ENCODE assay signal across 18 cellular contexts in genomic region chr15:98870788-98871187, GRCh38.
DNase-seq lines count a peak whose midpoint lies in the region; ATAC-seq and TF ChIP-seq lines count a peak whose summit lies in the region.
"Had no signal": no experiment of that assay in that cellular context is flagged by ENCODE, and none has a peak within 500 bp of the region (broad histone marks: within the 10 kb centered on the region; RNA-seq: fewer than 3 reads in every experiment).

No MANE protein-coding gene starts in this region.

- POLR2A ChIA-PET in Panc1 (lab: Charles Lee) = no interaction called here
- POLR2A ChIA-PET in PC-3 (lab: Charles Lee; ENCODE audit: unreplicated experiment) = no interaction called here

- H3K36me3 ChIP-seq in Panc1 (ENCODE audit: control insufficient read depth, insufficient read depth, low read length) (no peaks in the 10 kb centered on the region), skeletal muscle tissue (ENCODE audit: control insufficient read depth in 3 of 3, insufficient read depth in 3 of 3, low read length in 3 of 3) (no peaks in the 10 kb centered on the region), PC-3 (ENCODE audit: low read depth, low read length) (no peaks in the 10 kb centered on the region)

- CTCF ChIA-PET in Panc1 (lab: Charles Lee) (no interaction called here), PC-3 (lab: Charles Lee) (no interaction called here)

- peaks cover 22% of the 10 kb centered on the region for H3K79me2 ChIP-seq in PC-3 (ENCODE audit: low read length)

- in situ Hi-C loops in Panc1 (cut with HindIII; ENCODE audit: low pct_unique_long_range_greater_than_20kb, low sequenced_read_pairs) = no loop called here

- DNase-seq in Panc1 (ENCODE audit: low read depth, low spot score) (no peak), coronary artery (ENCODE audit: low spot score) (no peak), right cardiac atrium (peak in 2 of 3 donors; percentile 78 to 80), NCI-H2029 treated with DMSO at 0.1 percent for 48 hours (lab: John Stamatoyannopoulos, UW) (no peak), kidney glomerular epithelial cell (lab: John Stamatoyannopoulos, UW) (no peak), PC-3 (no peak)
- no peak for DNase-seq in activated CD4-positive, alpha-beta T cell treated with anti-CD3 and anti-CD28 coated beads, Interleukin-2, amount 50 U/mL, for 4 hours
- DNase-seq: ACHN; CD8-positive, alpha-beta memory T cell; DMS79 treated with DMSO at 0.1 percent for 48 hours; H9; MM.1S; NCI-H1092; NCI-H146; NCI-H2081; NCI-H2171 treated with DMSO at 0.1 percent for 48 hours; NCI-H446 had no signal

- peaks cover 9% of the 10 kb centered on the region for H3F3A ChIP-seq in PC-3 (ENCODE audit: low read length, unreplicated experiment)

- H3K4me3 ChIP-seq in Panc1 (ENCODE audit: low read depth in 2 of 2, low read length in 2 of 2) (no peak overlapping the region), coronary artery (no peak overlapping the region), right cardiac atrium (ENCODE audit: low read length) (no peak overlapping the region), skeletal muscle tissue (ENCODE audit: low read length in 3 of 3) (peak overlapping the region in 2 of 3 donors; percentile 4 to 41), PC-3 (ENCODE audit: low read length) (no peak overlapping the region)

- no peak overlapping the region for H3K4me2 ChIP-seq in PC-3 (ENCODE audit: low read length)

- no peaks in the 10 kb centered on the region for H3K9me2 ChIP-seq in PC-3 (replicated peaks; ENCODE audit: low read length)

- H3K4me1 ChIP-seq in Panc1 (ENCODE audit: control insufficient read depth, insufficient read depth, low read length) (peaks cover 73% of the 10 kb centered on the region), right cardiac atrium (ENCODE audit: control insufficient read depth, insufficient read depth, low read length) (peaks cover 12% of the 10 kb centered on the region), skeletal muscle tissue (ENCODE audit: control insufficient read depth in 3 of 3, insufficient read depth in 3 of 3, low read length in 3 of 3) (peaks cover 15 to 17% (median 17%) of the 10 kb centered on the region in 3 donors), PC-3 (ENCODE audit: insufficient read depth, low read length) (peaks cover 39% of the 10 kb centered on the region)

- H4K20me1 ChIP-seq in PC-3 (ENCODE audit: low read length) = no peaks in the 10 kb centered on the region

- 76% methylated on average over 6 of the region's 6 CpGs for WGBS in right cardiac atrium

- H3K9ac ChIP-seq in skeletal muscle tissue (ENCODE audit: low read depth in 1 of 3, low read length in 3 of 3) (peak overlapping the region in 1 of 3 donors; percentile 20), PC-3 (ENCODE audit: low read length) (no peak overlapping the region)

- intact Hi-C loops in Panc1 (cut with micrococcal nuclease; ENCODE audit: unreplicated experiment) = no loop called here
- intact Hi-C loops in right cardiac atrium (cut with DNase I) = loop anchor here in 1 of 4 donors (10.0 kb wide), 1 partner anchor 194 kb away; no protein-coding TSS in a partner anchor
- intact Hi-C loops in PC-3 (cut with micrococcal nuclease) = no loop called here

- ATAC-seq in Panc1 = no peak
- peak; percentile 77 to 82 for ATAC-seq in right cardiac atrium
- ATAC-seq in PC-3 = no peak

- no peaks in the 10 kb centered on the region for H3K9me3 ChIP-seq in Panc1 (ENCODE audit: control insufficient read depth, insufficient read depth, low read depth, low read length)
- H3K9me3 ChIP-seq in right cardiac atrium (ENCODE audit: control insufficient read depth, low read length) = no peaks in the 10 kb centered on the region
- no peaks in the 10 kb centered on the region for H3K9me3 ChIP-seq in skeletal muscle tissue (ENCODE audit: control insufficient read depth in 3 of 3, low read length in 3 of 3)
- no peaks in the 10 kb centered on the region for H3K9me3 ChIP-seq in PC-3 (ENCODE audit: low read length)

- BruUV-seq in Panc1 (replicated peaks; lab: Mats Ljungman, UMichigan) (no TSS peak), PC-3 (replicated peaks; lab: Mats Ljungman, UMichigan) (no TSS peak)

- no peak overlapping the region for H2AFZ ChIP-seq in PC-3 (ENCODE audit: low read length)

- H3K27me3 ChIP-seq in Panc1 (ENCODE audit: control insufficient read depth, insufficient read depth, low read length) = no peaks in the 10 kb centered on the region
- H3K27me3 ChIP-seq in right cardiac atrium (ENCODE audit: control insufficient read depth, insufficient read depth) = no peaks in the 10 kb centered on the region
- no peaks in the 10 kb centered on the region for H3K27me3 ChIP-seq in skeletal muscle tissue (ENCODE audit: control insufficient read depth in 3 of 3, insufficient read depth in 3 of 3, low read length in 3 of 3)
- no peaks in the 10 kb centered on the region for H3K27me3 ChIP-seq in PC-3 (ENCODE audit: low read length)

- TF ChIP-seq CTCF in Panc1 (IDR thresholded peaks at IDR 0.05) = no peak
- TF ChIP-seq CTCF in coronary artery (IDR thresholded peaks at IDR 0.05) = no peak
- no peak for TF ChIP-seq CTCF in PC-3 (conservative IDR thresholded peaks at IDR 0.05; ENCODE audit: low read depth, low read length)

- H3K27ac ChIP-seq in Panc1 (ENCODE audit: low read length) = peak overlapping the region; percentile 93
- peak overlapping the region; percentile 54 to 67 for H3K27ac ChIP-seq in coronary artery
- peak overlapping the region; percentile 77 for H3K27ac ChIP-seq in right cardiac atrium (ENCODE audit: low read length)
- peak overlapping the region; percentile 5 for H3K27ac ChIP-seq in skeletal muscle tissue (ENCODE audit: low read depth, low read length)
- no peak overlapping the region for H3K27ac ChIP-seq in PC-3 (ENCODE audit: low read length)

Comparison
In these comparisons a context has a peak if more than half of its experiments do, and no peak if none do; other contexts are left out.
1. ATAC-seq: peak in right cardiac atrium (2 of 2); none in Panc1 (single experiment) and PC-3 (single experiment).
2. DNase-seq: peak in right cardiac atrium (2 of 3); none in Panc1 (single experiment), coronary artery (single experiment), activated CD4-positive, alpha-beta T cell treated with anti-CD3 and anti-CD28 coated beads, Interleukin-2, amount 50 U/mL, for 4 hours (0 of 2), NCI-H2029 treated with DMSO at 0.1 percent for 48 hours (single experiment), kidney glomerular epithelial cell (single experiment) and PC-3 (single experiment).
3. H3K4me3 ChIP-seq: peak in skeletal muscle tissue (2 of 3); none in Panc1 (0 of 2), coronary artery (single experiment), right cardiac atrium (single experiment) and PC-3 (single experiment).